Comparison of ENCODE assay signal across 21 cellular contexts in the genomic region with DNA sequence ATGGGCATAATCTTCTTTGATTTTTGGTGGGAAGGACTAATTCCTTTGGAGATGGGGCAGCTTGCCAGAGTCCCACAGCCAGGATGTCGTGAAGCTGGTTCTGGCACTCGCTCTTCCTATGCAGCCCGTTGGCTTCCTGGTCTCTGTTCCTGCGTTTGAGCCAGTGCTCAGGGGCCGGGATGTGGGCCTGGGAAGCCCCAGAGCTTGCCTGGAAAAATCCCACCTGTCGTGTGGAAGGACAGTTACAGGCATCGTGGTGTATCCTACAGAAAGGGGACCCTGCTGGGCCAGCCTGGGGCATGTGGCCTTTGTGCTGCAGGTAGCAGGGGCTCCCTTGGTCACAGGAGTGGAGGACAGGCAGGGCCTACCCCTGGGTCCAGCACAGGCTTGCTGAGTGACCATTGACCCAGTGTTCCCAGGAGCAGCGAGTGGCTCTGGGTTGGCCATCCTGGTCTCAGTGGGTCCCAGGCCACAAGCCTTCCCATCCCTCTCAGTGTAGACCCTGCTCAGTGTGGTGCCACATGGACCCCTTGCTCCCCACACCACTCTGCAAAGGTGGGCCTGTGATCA.
"Had no signal": no experiment of that assay in that cellular context is flagged by ENCODE, and none has a peak within 500 bp of the region (broad histone marks: within the 10 kb centered on the region; RNA-seq: fewer than 3 reads in every experiment).

No MANE protein-coding gene starts in this region.

- H3K9me3 ChIP-seq: MG63, SJCRH30 had no signal

- H3K27ac ChIP-seq: SJCRH30 had no signal

- FAIRE-seq: RCC 7860 had no signal

- ATAC-seq: SK-N-SH treated with all-trans-retinoic acid at 6 μM for 48 hours had no signal

- DNase-seq: IMR-90, Karpas-422, KG1, MG63, NCI-H1092, NCI-H1436, NCI-H187, NCI-H2029, NCI-H2081 treated with DMSO at 0.1 percent for 48 hours, NCI-H2171, NCI-H226, NCI-H446, NCI-H510A, NCI-H524 treated with DMSO at 0.1 percent for 48 hours, NCI-H69, NCI-H774, RPMI8226, SHP77 treated with DMSO at 0.1 percent for 48 hours, SJCRH30 had no signal

- H3K4me3 ChIP-seq: MG63, SJCRH30 had no signal

- H3K27me3 ChIP-seq: MG63, SJCRH30 had no signal

- H3K36me3 ChIP-seq: MG63, SJCRH30 had no signal
